Comparison of ENCODE assay signal across 8 cellular contexts in the genomic region with DNA sequence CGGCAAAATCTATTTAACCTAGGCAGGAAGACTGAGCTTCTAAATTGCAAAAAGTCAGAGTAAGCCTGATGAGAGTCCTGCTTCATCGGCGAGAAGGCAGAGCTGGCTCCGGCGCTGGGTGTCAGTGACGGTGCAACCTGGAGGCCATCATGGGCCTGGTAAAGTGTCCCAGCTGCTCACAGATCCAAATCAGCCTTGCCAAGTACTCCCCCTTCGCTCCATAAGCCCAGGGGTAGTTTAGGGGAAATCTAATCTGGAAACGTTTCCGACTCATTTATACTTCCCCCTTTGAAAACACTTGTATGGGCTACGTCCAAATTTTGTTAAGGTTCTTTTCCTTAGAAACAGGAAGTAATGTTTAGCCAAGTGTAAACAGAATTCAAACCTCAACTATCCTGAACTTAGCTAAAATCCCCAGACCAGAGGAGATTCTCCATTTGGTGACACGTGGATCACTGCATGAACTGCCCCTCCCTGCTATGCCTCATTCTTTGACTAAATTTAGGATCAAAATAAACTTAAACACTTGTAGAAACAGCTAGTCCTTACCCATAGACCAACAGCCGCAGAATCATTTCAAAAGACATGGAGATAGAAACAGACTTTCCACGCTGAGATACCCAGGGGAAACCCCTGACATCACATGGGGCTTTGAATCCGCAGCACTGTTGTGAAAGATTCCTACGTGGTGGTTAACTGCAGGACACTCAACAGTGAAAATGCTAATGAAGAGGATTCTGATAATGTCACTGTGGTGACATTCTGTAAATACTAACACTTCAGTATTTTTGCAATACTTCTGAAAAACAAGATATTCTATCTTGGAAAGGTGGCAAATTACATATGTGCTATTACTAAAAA.
DNase-seq lines count a peak whose midpoint lies in the region; ATAC-seq and TF ChIP-seq lines count a peak whose summit lies in the region.

No MANE protein-coding gene starts in this region.

- H3K36me3 Mint-ChIP-seq in effector memory CD8-positive, alpha-beta T cell (ENCODE audit: insufficient read depth) = peaks cover 89% of the 10 kb centered on the region

- TF ChIP-seq EP300 in ovary (IDR thresholded peaks at IDR 0.05) = peak; percentile 21

- no peak for TF ChIP-seq CTCF in GM06990 (IDR thresholded peaks at IDR 0.05; ENCODE audit: insufficient read depth, low read length, poor library complexity, severe bottlenecking)
- TF ChIP-seq CTCF in ovary (IDR thresholded peaks at IDR 0.05) = no peak

- peak; percentile 49 for ATAC-seq in GM21737 (IDR thresholded peaks at IDR 0.05; ENCODE audit: unreplicated experiment)
- ATAC-seq in effector memory CD8-positive, alpha-beta T cell (replicated peaks) = peak; percentile 93

- H3K36me3 ChIP-seq in GM06990 (ENCODE audit: control insufficient read depth, insufficient read depth, low read length) (no peaks in the 10 kb centered on the region), ovary (no peaks in the 10 kb centered on the region)

- peak overlapping the region; percentile 50 to 74 for H3K4me3 Mint-ChIP-seq in effector memory CD8-positive, alpha-beta T cell

- no peaks in the 10 kb centered on the region for H3K9me3 ChIP-seq in ovary

- H3K4me1 Mint-ChIP-seq in effector memory CD8-positive, alpha-beta T cell (ENCODE audit: low read depth in 2 of 2) = peaks cover 23 to 41% of the 10 kb centered on the region in 2 donors

- peak; percentile 45 for DNase-seq in GM06990 (ENCODE audit: extremely low read depth, insufficient read length)
- peak; percentile 68 for DNase-seq in OCI-M1 (lab: John Stamatoyannopoulos, UW)
- DNase-seq in effector memory CD8-positive, alpha-beta T cell = peak; percentile 37 to 43 (median 39)
- peak; percentile 63 to 78 (median 69) for DNase-seq in ovary
- no peak for DNase-seq in iPS-NIHi11 (ENCODE audit: low spot score)
- no peak for DNase-seq in HT-29 (ENCODE audit: low spot score)
- DNase-seq in NCI-H526 treated with DMSO at 0.1 percent for 48 hours (lab: John Stamatoyannopoulos, UW) = no peak

- 7 to 11% (median 8%) methylated on average over 15 of the region's 15 CpGs for WGBS in ovary, 3 donors

- H3K27me3 Mint-ChIP-seq in effector memory CD8-positive, alpha-beta T cell = no peaks in the 10 kb centered on the region

- intact Hi-C loops in ovary (cut with DNase I) = no loop called here

- H3K27ac Mint-ChIP-seq in effector memory CD8-positive, alpha-beta T cell = peak overlapping the region; percentile 90 to 95

- H3K4me3 ChIP-seq in GM06990 (replicated peaks; ENCODE audit: low read depth, low read length) (0 out of 2 replicates have a peak overlapping the region, but pooled peaks have one; percentile 8), ovary (no peak overlapping the region)

- H3K27ac ChIP-seq in ovary = peak overlapping the region; percentile 30 to 79

- H3K4me1 ChIP-seq in ovary (ENCODE audit: insufficient read depth) = peaks cover 14% of the 10 kb centered on the region

- no peaks in the 10 kb centered on the region for H3K9me3 Mint-ChIP-seq in effector memory CD8-positive, alpha-beta T cell

- no peak for TF ChIP-seq POLR2A in ovary (IDR thresholded peaks at IDR 0.05)

- H3K27me3 ChIP-seq in GM06990 (replicated peaks; ENCODE audit: control insufficient read depth, insufficient read depth, low read length) = no peaks in the 10 kb centered on the region
- no peaks in the 10 kb centered on the region for H3K27me3 ChIP-seq in ovary

Comparison
In these comparisons a context has a peak if more than half of its experiments do, and no peak if none do; other contexts are left out.
1. DNase-seq: peak in GM06990 (single experiment), OCI-M1 (single experiment), effector memory CD8-positive, alpha-beta T cell (3 of 3) and ovary (5 of 5); none in iPS-NIHi11 (single experiment), HT-29 (single experiment) and NCI-H526 treated with DMSO at 0.1 percent for 48 hours (single experiment).